10 cellular contexts compared by ENCODE assay signal in the genomic region with DNA sequence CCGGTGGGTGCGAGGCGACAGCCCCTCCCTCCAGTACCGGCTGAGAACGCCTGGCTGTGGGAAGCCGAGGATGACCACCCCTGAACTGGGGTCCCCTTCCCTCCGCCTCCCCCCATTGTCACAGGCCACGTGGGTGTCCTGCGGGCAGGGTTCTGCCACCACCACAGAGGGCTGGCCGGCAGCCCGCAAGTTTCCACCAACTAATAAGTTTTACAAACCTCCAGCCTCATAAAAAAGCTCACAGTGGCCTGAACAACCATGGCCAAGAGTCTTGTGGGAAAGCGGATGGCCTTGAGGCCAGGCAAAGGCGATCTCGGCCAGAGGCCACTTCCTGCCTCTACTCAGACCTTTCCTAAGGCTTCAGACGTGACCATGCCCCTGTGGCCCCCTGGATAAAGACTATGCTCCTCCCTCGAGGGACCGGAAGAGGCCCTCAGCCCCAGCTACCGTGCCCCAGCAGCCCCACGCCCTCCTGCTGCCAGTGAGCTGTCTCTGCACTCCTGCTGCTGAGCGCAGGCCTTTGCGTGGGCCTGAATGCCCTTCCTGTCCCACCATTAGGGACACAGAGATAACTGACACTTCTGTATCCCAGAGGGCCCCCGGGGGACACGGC. TPM values are rescaled to one million over a fixed set of nuclear protein-coding genes. Genes with fewer than 3 reads are reported as not detected.
DNase-seq lines count a peak whose midpoint lies in the region; ATAC-seq and TF ChIP-seq lines count a peak whose summit lies in the region.
"Had no signal": no experiment of that assay in that cellular context is flagged by ENCODE, and none has a peak within 500 bp of the region (broad histone marks: within the 10 kb centered on the region; RNA-seq: fewer than 3 reads in every experiment).

No MANE protein-coding gene starts in this region.

- H3K36me3 ChIP-seq in right lobe of liver (no peaks in the 10 kb centered on the region), suprapubic skin (no peaks in the 10 kb centered on the region)

- no peak for TF ChIP-seq EP300 in suprapubic skin (IDR thresholded peaks at IDR 0.05)

- TF ChIP-seq CTCF in HL-60 (IDR thresholded peaks at IDR 0.05; ENCODE audit: insufficient read depth, low read length) (no peak), right lobe of liver (IDR thresholded peaks at IDR 0.05) (no peak), suprapubic skin (IDR thresholded peaks at IDR 0.05) (no peak)

- H3K4me1 ChIP-seq in right lobe of liver (peaks cover 0 to 7% (median 0%) of the 10 kb centered on the region in 4 donors), suprapubic skin (peaks cover 38% of the 10 kb centered on the region)

- H3K9me3 ChIP-seq in right lobe of liver, result no peaks in the 10 kb centered on the region
- H3K9me3 ChIP-seq in suprapubic skin, result no peaks in the 10 kb centered on the region

- peaks cover 5% of the 10 kb centered on the region for H3K27me3 Mint-ChIP-seq in activated CD4-positive, alpha-beta memory T cell treated with anti-CD3 and anti-CD28 coated beads for 36 hours
- no peaks in the 10 kb centered on the region for H3K27me3 Mint-ChIP-seq in activated CD4-positive, alpha-beta T cell treated with anti-CD3 and anti-CD28 coated beads, Interleukin-2, amount 10 ng/mL, durations not matched to agents 7 days and 5 days

- H3K4me3 Mint-ChIP-seq in activated CD4-positive, alpha-beta memory T cell treated with anti-CD3 and anti-CD28 coated beads for 36 hours, result no peak overlapping the region
- no peak overlapping the region for H3K4me3 Mint-ChIP-seq in activated CD4-positive, alpha-beta T cell treated with anti-CD3 and anti-CD28 coated beads, Interleukin-2, amount 10 ng/mL, durations not matched to agents 7 days and 5 days

- no peaks in the 10 kb centered on the region for H3K36me3 Mint-ChIP-seq in activated CD4-positive, alpha-beta memory T cell treated with anti-CD3 and anti-CD28 coated beads for 36 hours
- no peaks in the 10 kb centered on the region for H3K36me3 Mint-ChIP-seq in activated CD4-positive, alpha-beta T cell treated with anti-CD3 and anti-CD28 coated beads, Interleukin-2, amount 10 ng/mL, durations not matched to agents 7 days and 5 days (ENCODE audit: low read depth)

- CTCF ChIA-PET in activated CD4-positive, alpha-beta memory T cell treated with anti-CD3 and anti-CD28 coated beads for 36 hours (lab: Charles Lee), result no interaction called here
- CTCF ChIA-PET in activated CD4-positive, alpha-beta T cell treated with anti-CD3 and anti-CD28 coated beads, Interleukin-2, amount 10 ng/mL, durations not matched to agents 7 days and 5 days (lab: Charles Lee), result no interaction called here

- H3K27ac ChIP-seq in HL-60 (replicated peaks), result peak overlapping the region; percentile 97
- H3K27ac ChIP-seq in right lobe of liver, result peak overlapping the region; percentile 57 to 67 (median 58)
- H3K27ac ChIP-seq in suprapubic skin, result peak overlapping the region; percentile 19

- no peak overlapping the region for H3K27ac Mint-ChIP-seq in activated CD4-positive, alpha-beta memory T cell treated with anti-CD3 and anti-CD28 coated beads for 36 hours
- H3K27ac Mint-ChIP-seq in activated CD4-positive, alpha-beta T cell treated with anti-CD3 and anti-CD28 coated beads, Interleukin-2, amount 10 ng/mL, durations not matched to agents 7 days and 5 days, result no peak overlapping the region

- no peaks in the 10 kb centered on the region for H3K27me3 ChIP-seq in HL-60 (ENCODE audit: insufficient read depth, poor library complexity, severe bottlenecking)
- H3K27me3 ChIP-seq in right lobe of liver, result no peaks in the 10 kb centered on the region
- peaks cover 9% of the 10 kb centered on the region for H3K27me3 ChIP-seq in suprapubic skin

- no peak for TF ChIP-seq POLR2A in right lobe of liver (IDR thresholded peaks at IDR 0.05)
- no peak for TF ChIP-seq POLR2A in suprapubic skin (IDR thresholded peaks at IDR 0.05)

- WGBS in right lobe of liver (ENCODE audit: insufficient coverage, low coverage, low lambda C conversion rate, missing lambda C conversion rate), result 39% methylated on average over 5 of the region's 23 CpGs
- WGBS in suprapubic skin, result 70% methylated on average over 15 of the region's 23 CpGs

- no peak overlapping the region for H3K4me3 ChIP-seq in HL-60 (replicated peaks; ENCODE audit: insufficient read depth, low read length)
- H3K4me3 ChIP-seq in right lobe of liver, result no peak overlapping the region
- no peak overlapping the region for H3K4me3 ChIP-seq in suprapubic skin

- DNase-seq in HL-60 (ENCODE audit: low read depth in 1 of 2, low spot score in 1 of 2), result peak in 1 of 2 experiments; percentile 54
- peak; percentile 72 for DNase-seq in amniotic epithelial cell (ENCODE audit: low read depth)
- no peak for DNase-seq in right lobe of liver
- no peak for DNase-seq in suprapubic skin (ENCODE audit: low spot score in 2 of 2)
- no peak for DNase-seq in activated CD4-positive, alpha-beta memory T cell treated with anti-CD3 and anti-CD28 coated beads for 36 hours
- DNase-seq in NCI-H1092 treated with DMSO at 0.1 percent for 48 hours (lab: John Stamatoyannopoulos, UW), result no peak
- DNase-seq in activated CD4-positive, alpha-beta T cell treated with anti-CD3 and anti-CD28 coated beads, Interleukin-2, amount 10 ng/mL, durations not matched to agents 7 days and 5 days, result no peak
- DNase-seq in D341Med (ENCODE audit: low spot score), result no peak
- DNase-seq: DMS153, NCI-H345 had no signal

- intact Hi-C loops in right lobe of liver (cut with DNase I), result no loop called here
- intact Hi-C loops in activated CD4-positive, alpha-beta memory T cell treated with anti-CD3 and anti-CD28 coated beads for 36 hours (cut with micrococcal nuclease), result no loop called here

- H3K9me3 Mint-ChIP-seq in activated CD4-positive, alpha-beta memory T cell treated with anti-CD3 and anti-CD28 coated beads for 36 hours, result no peaks in the 10 kb centered on the region
- H3K9me3 Mint-ChIP-seq in activated CD4-positive, alpha-beta T cell treated with anti-CD3 and anti-CD28 coated beads, Interleukin-2, amount 10 ng/mL, durations not matched to agents 7 days and 5 days, result no peaks in the 10 kb centered on the region

- peak; percentile 33 to 45 (median 40) for ATAC-seq in right lobe of liver

- H3K4me1 Mint-ChIP-seq in activated CD4-positive, alpha-beta memory T cell treated with anti-CD3 and anti-CD28 coated beads for 36 hours (ENCODE audit: low read depth), result no peaks in the 10 kb centered on the region
- no peaks in the 10 kb centered on the region for H3K4me1 Mint-ChIP-seq in activated CD4-positive, alpha-beta T cell treated with anti-CD3 and anti-CD28 coated beads, Interleukin-2, amount 10 ng/mL, durations not matched to agents 7 days and 5 days

- POLR2A ChIA-PET in activated CD4-positive, alpha-beta memory T cell treated with anti-CD3 and anti-CD28 coated beads for 36 hours (lab: Charles Lee), result no interaction called here
- POLR2A ChIA-PET in activated CD4-positive, alpha-beta T cell treated with anti-CD3 and anti-CD28 coated beads, Interleukin-2, amount 10 ng/mL, durations not matched to agents 7 days and 5 days (lab: Charles Lee), result no interaction called here

RNA-seq across cellular contexts. Expression of gene DLK1, which starts 46.1 kb away (rescaled TPM):
- 10 to 100 TPM in 1 of 6 experiments, 1 to 10 TPM in 2, not detected in 3; 1.7 to 13.4 (median 3.8) TPM for total RNA-seq in right lobe of liver
- not detected for total RNA-seq in suprapubic skin
- total RNA-seq in activated CD4-positive, alpha-beta memory T cell treated with anti-CD3 and anti-CD28 coated beads for 36 hours, result not detected
- total RNA-seq in activated CD4-positive, alpha-beta T cell treated with anti-CD3 and anti-CD28 coated beads, Interleukin-2, amount 10 ng/mL, durations not matched to agents 7 days and 5 days, result not detected

Comparison
In these comparisons a context has a peak if more than half of its experiments do, and no peak if none do; other contexts are left out.
1. H3K27ac ChIP-seq: peak in every context shown above with its lines; median percentile 97 in HL-60; 58 in right lobe of liver; 19 in suprapubic skin.